8 cellular contexts compared by ENCODE assay signal in the genomic region with DNA sequence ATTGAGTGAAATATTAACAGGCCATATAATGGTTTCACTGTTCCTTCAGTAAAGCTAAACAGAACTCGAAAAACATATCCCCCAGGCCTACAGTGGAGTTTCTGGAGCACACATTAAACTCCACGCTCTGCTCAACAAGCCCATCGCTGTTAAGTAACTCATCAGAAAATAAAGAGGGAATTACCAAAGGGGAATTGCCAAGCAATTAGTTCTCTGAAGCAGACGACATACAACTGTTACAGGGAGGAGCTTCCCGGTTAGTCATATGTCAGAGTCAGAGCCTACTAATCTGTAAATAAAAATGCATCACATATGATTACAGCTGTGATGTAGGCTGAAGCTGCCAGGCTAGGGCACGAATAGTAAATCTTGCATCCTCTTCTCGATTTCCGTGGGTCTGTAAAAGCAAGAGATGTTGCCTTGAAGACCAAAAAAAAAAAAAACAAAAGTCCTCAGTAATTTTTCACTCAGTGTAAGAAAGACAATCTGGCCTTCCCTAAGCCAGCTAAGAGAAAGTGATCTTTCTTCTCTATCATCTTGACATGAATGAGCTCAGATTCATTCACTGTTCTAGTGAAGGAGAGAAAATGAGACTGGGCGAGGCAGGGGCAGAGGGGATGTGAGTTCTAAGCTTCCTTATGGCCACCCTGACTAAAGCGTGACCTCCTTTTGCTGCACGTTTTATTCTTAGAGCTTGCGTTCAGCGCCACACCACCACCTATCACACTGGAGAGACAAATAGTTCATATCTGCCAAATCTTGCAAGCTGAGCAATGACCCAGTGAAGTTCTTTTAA. TPM values are rescaled to one million over a fixed set of nuclear protein-coding genes. Genes with fewer than 3 reads are reported as not detected.
DNase-seq lines count a peak whose midpoint lies in the region; ATAC-seq and TF ChIP-seq lines count a peak whose summit lies in the region.

No MANE protein-coding gene starts in this region.

- peak; percentile 79 for DNase-seq in Daoy (ENCODE audit: low read depth)
- no peak for DNase-seq in T-helper 17 cell
- DNase-seq in fibroblast of the aortic adventitia (ENCODE audit: low read depth) = peak; percentile 80
- no peak for DNase-seq in progenitor cell of endocrine pancreas (ENCODE audit: low spot score, unreplicated experiment)
- no peak for DNase-seq in islet precursor cell

- H3K36me3 Mint-ChIP-seq in T-helper 17 cell (ENCODE audit: low read depth) = peaks cover 18% of the 10 kb centered on the region
- H3K36me3 Mint-ChIP-seq in progenitor cell of endocrine pancreas (ENCODE audit: insufficient read depth) = peaks cover 14% of the 10 kb centered on the region

- H3K27ac Mint-ChIP-seq in T-helper 17 cell (peak overlapping the region; percentile 86), progenitor cell of endocrine pancreas (peak overlapping the region; percentile 92)

- TF ChIP-seq CTCF in fibroblast of the aortic adventitia (IDR thresholded peaks at IDR 0.05; ENCODE audit: insufficient read depth, low read length) = no peak
- TF ChIP-seq CTCF in progenitor cell of endocrine pancreas (IDR thresholded peaks at IDR 0.05; ENCODE audit: unreplicated experiment) = no peak

- ATAC-seq in T-helper 17 cell = peak; percentile 58
- no peak for ATAC-seq in HG02642 (IDR thresholded peaks at IDR 0.05; ENCODE audit: poor library complexity, unreplicated experiment)
- no peak for ATAC-seq in HG03469 (IDR thresholded peaks at IDR 0.05; ENCODE audit: unreplicated experiment)
- no peak for ATAC-seq in GM21423 (IDR thresholded peaks at IDR 0.05; ENCODE audit: unreplicated experiment)

- H3K4me3 Mint-ChIP-seq in T-helper 17 cell (peak overlapping the region; percentile 33), progenitor cell of endocrine pancreas (ENCODE audit: low read depth) (peak overlapping the region; percentile 8)

- H3K27me3 Mint-ChIP-seq in T-helper 17 cell (no peaks in the 10 kb centered on the region), progenitor cell of endocrine pancreas (no peaks in the 10 kb centered on the region)

- H3K4me1 Mint-ChIP-seq in T-helper 17 cell (peaks cover 68% of the 10 kb centered on the region), progenitor cell of endocrine pancreas (ENCODE audit: low read depth) (peaks cover 37% of the 10 kb centered on the region)

- H3K9me3 Mint-ChIP-seq in progenitor cell of endocrine pancreas (ENCODE audit: low read depth) = no peaks in the 10 kb centered on the region

- H3K4me3 ChIP-seq in fibroblast of the aortic adventitia (ENCODE audit: low read depth, low read length) = peak overlapping the region; percentile 23

- no peaks in the 10 kb centered on the region for H3K9me3 ChIP-seq in T-helper 17 cell (ENCODE audit: control insufficient read depth, low read length, poor library complexity, severe bottlenecking)

RNA-seq across cellular contexts. Expression of a gene that starts 13.8 kb away (rescaled TPM):
- total RNA-seq in Daoy (2014; rRNA removed; shearing (Covaris generic)) = 29.9 and 33.8 TPM in 2 replicates
- 100 to 1,000 TPM; 121 to 135 TPM for total RNA-seq in T-helper 17 cell
- total RNA-seq in fibroblast of the aortic adventitia (ENCODE audit: low replicate concordance) = 31.8 and 39.3 TPM in 2 replicates
- 35.8 and 37.5 TPM in 2 replicates for total RNA-seq in progenitor cell of endocrine pancreas

Comparison
In these comparisons a context has a peak if more than half of its experiments do, and no peak if none do; other contexts are left out.
1. DNase-seq: peak in Daoy (single experiment) and fibroblast of the aortic adventitia (single experiment); none in T-helper 17 cell (0 of 3), progenitor cell of endocrine pancreas (single experiment) and islet precursor cell (single experiment).